3 cellular contexts compared by ENCODE assay signal in the genomic region with DNA sequence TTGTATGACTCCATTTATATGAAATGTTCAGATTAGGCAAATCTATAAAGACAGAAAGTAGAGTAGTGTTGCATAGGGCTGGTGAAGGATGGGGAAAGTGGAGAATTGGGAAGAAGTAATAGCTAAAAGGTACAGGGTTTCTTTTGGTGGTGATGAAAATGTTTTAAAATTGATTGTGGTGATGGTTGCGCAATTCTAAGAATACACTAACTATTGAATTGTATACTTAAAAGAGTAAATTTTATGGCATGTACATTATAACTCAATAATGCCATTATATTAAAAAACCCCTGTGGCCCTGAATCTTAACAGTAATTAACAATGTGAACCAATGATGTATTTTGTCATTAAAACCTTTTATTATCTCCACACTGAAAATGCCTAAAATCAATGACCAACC.
TF ChIP-seq lines count a peak whose summit lies in the region.

No MANE protein-coding gene starts in this region.

TF ChIP-seq in A549, 52 proteins besides CTCF, POLR2A, EP300 and RAD21:
- TF ChIP-seq SMC3 (IDR thresholded peaks at IDR 0.05), result no peak
- peak; percentile 45 to 53; a peak in 2 of 4 replicates for TF ChIP-seq CEBPB (IDR thresholded peaks at IDR 0.05)

TF ChIP-seq in K562, 482 proteins besides CTCF, POLR2A, EP300 and RAD21:
- TF ChIP-seq CEBPG (CRISPR knock-in tag; IDR thresholded peaks at IDR 0.05) (no peak), CEBPG (tag; conservative IDR thresholded peaks at IDR 0.05 in 1 of 2, IDR thresholded peaks at IDR 0.05 in 1 of 2) (peak in 1 of 2 experiments; percentile 73; a peak in 2 of 4 replicates), CEBPB (tag; IDR thresholded peaks at IDR 0.05) (peak; percentile 63), SREBF2 (CRISPR knock-in tag; IDR thresholded peaks at IDR 0.05) (no peak)
- TF ChIP-seq, protein P1, sequence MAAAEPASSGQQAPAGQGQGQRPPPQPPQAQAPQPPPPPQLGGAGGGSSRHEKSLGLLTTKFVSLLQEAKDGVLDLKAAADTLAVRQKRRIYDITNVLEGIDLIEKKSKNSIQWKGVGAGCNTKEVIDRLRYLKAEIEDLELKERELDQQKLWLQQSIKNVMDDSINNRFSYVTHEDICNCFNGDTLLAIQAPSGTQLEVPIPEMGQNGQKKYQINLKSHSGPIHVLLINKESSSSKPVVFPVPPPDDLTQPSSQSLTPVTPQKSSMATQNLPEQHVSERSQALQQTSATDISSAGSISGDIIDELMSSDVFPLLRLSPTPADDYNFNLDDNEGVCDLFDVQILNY (CRISPR knock-in tag; IDR thresholded peaks at IDR 0.05), result no peak
TF ChIP-seq in K562: peak in this region for 2.

TF ChIP-seq in H1, 55 proteins besides CTCF, POLR2A, EP300 and RAD21:
- TF ChIP-seq GABPA (IDR thresholded peaks at IDR 0.05; ENCODE audit: borderline replicate concordance, insufficient read depth, low read length) (no peak), CEBPB (IDR thresholded peaks at IDR 0.05; ENCODE audit: low read depth, low read length) (peak; percentile 63; the same call in 1 of the 2 replicates)
